Comparison of ENCODE assay signal across 15 cellular contexts in genomic region chr17:1945621-1946020, GRCh38.
"Had no signal": no experiment of that assay in that cellular context is flagged by ENCODE, and none has a peak within 500 bp of the region (broad histone marks: within the 10 kb centered on the region; RNA-seq: fewer than 3 reads in every experiment).

No MANE protein-coding gene starts in this region.

- H3K27ac Mint-ChIP-seq: activated CD4-positive, alpha-beta memory T cell treated with anti-CD3 and anti-CD28 coated beads, Interleukin-2, amount 10 ng/mL, durations not matched to agents 7 days and 5 days; activated naive CD4-positive, alpha-beta T cell treated with anti-CD3 and anti-CD28 coated beads, Interleukin-2, amount 10 ng/mL, durations not matched to agents 7 days and 5 days; activated T-cell treated with anti-CD3 and anti-CD28 coated beads, Interleukin-2, amount 50 U/mL, for 24 hours; natural killer cell treated with Interleukin-12 subunit alpha and Interleukin-12 subunit beta and Interleukin-15 and Interleukin-18, amount 100 ng/mL, for 72 hours; type B pancreatic cell had no signal

- ATAC-seq: activated CD4-positive, CD25-positive, alpha-beta regulatory T cell treated with anti-CD3 and anti-CD28 coated beads, Interleukin-2, amount 50 U/mL, for 24 hours; natural killer cell treated with Interleukin-12 subunit alpha and Interleukin-12 subunit beta and Interleukin-15 and Interleukin-18, amount 100 ng/mL, for 72 hours; sciatic nerve; stimulated activated naive CD8-positive, alpha-beta T cell treated with anti-CD3 and anti-CD28 coated beads, Interleukin-15, amount 100 ng/mL, for 72 hours had no signal

- H3K27ac ChIP-seq: coronary artery, left ventricle myocardium inferior, ovary had no signal

- DNase-seq: activated CD4-positive, alpha-beta memory T cell treated with anti-CD3 and anti-CD28 coated beads, Interleukin-2, amount 10 ng/mL, durations not matched to agents 7 days and 5 days; activated naive CD4-positive, alpha-beta T cell treated with anti-CD3 and anti-CD28 coated beads, Interleukin-2, amount 10 ng/mL, durations not matched to agents 7 days and 5 days; activated T-cell treated with anti-CD3 and anti-CD28 coated beads, Interleukin-2, amount 50 U/mL, for 24 hours; central memory CD4-positive, alpha-beta T cell; effector CD4-positive, alpha-beta T cell; foreskin melanocyte; left ventricle myocardium inferior; mesendoderm; ovary; stimulated activated naive CD8-positive, alpha-beta T cell treated with anti-CD3 and anti-CD28 coated beads, Interleukin-15, amount 100 ng/mL, for 72 hours had no signal

- H3K4me1 Mint-ChIP-seq: activated CD4-positive, alpha-beta memory T cell treated with anti-CD3 and anti-CD28 coated beads, Interleukin-2, amount 10 ng/mL, durations not matched to agents 7 days and 5 days; activated naive CD4-positive, alpha-beta T cell treated with anti-CD3 and anti-CD28 coated beads, Interleukin-2, amount 10 ng/mL, durations not matched to agents 7 days and 5 days; stimulated activated naive CD8-positive, alpha-beta T cell treated with anti-CD3 and anti-CD28 coated beads, Interleukin-15, amount 100 ng/mL, for 72 hours had no signal

- H3K27me3 ChIP-seq: ovary had no signal

- H3K27me3 Mint-ChIP-seq: activated CD4-positive, alpha-beta memory T cell treated with anti-CD3 and anti-CD28 coated beads, Interleukin-2, amount 10 ng/mL, durations not matched to agents 7 days and 5 days; activated T-cell treated with anti-CD3 and anti-CD28 coated beads, Interleukin-2, amount 50 U/mL, for 24 hours; natural killer cell treated with Interleukin-12 subunit alpha and Interleukin-12 subunit beta and Interleukin-15 and Interleukin-18, amount 100 ng/mL, for 72 hours; stimulated activated naive CD8-positive, alpha-beta T cell treated with anti-CD3 and anti-CD28 coated beads, Interleukin-15, amount 100 ng/mL, for 72 hours; type B pancreatic cell had no signal

- H3K9me3 Mint-ChIP-seq: activated CD4-positive, alpha-beta memory T cell treated with anti-CD3 and anti-CD28 coated beads, Interleukin-2, amount 10 ng/mL, durations not matched to agents 7 days and 5 days; activated T-cell treated with anti-CD3 and anti-CD28 coated beads, Interleukin-2, amount 50 U/mL, for 24 hours; natural killer cell treated with Interleukin-12 subunit alpha and Interleukin-12 subunit beta and Interleukin-15 and Interleukin-18, amount 100 ng/mL, for 72 hours; stimulated activated naive CD8-positive, alpha-beta T cell treated with anti-CD3 and anti-CD28 coated beads, Interleukin-15, amount 100 ng/mL, for 72 hours; type B pancreatic cell had no signal

- H3K36me3 ChIP-seq: left ventricle myocardium inferior, ovary had no signal

- H3K4me3 ChIP-seq: coronary artery, left ventricle myocardium inferior, ovary had no signal

- H3K9me3 ChIP-seq: left ventricle myocardium inferior, ovary had no signal

- H3K4me3 Mint-ChIP-seq: activated CD4-positive, alpha-beta memory T cell treated with anti-CD3 and anti-CD28 coated beads, Interleukin-2, amount 10 ng/mL, durations not matched to agents 7 days and 5 days; activated naive CD4-positive, alpha-beta T cell treated with anti-CD3 and anti-CD28 coated beads, Interleukin-2, amount 10 ng/mL, durations not matched to agents 7 days and 5 days; activated T-cell treated with anti-CD3 and anti-CD28 coated beads, Interleukin-2, amount 50 U/mL, for 24 hours; natural killer cell treated with Interleukin-12 subunit alpha and Interleukin-12 subunit beta and Interleukin-15 and Interleukin-18, amount 100 ng/mL, for 72 hours; stimulated activated naive CD8-positive, alpha-beta T cell treated with anti-CD3 and anti-CD28 coated beads, Interleukin-15, amount 100 ng/mL, for 72 hours; type B pancreatic cell had no signal

- H3K36me3 Mint-ChIP-seq: activated naive CD4-positive, alpha-beta T cell treated with anti-CD3 and anti-CD28 coated beads, Interleukin-2, amount 10 ng/mL, durations not matched to agents 7 days and 5 days; natural killer cell treated with Interleukin-12 subunit alpha and Interleukin-12 subunit beta and Interleukin-15 and Interleukin-18, amount 100 ng/mL, for 72 hours; type B pancreatic cell had no signal
